Comparison of ENCODE assay signal across 19 cellular contexts in genomic region chr15:48451241-48451640, GRCh38.
DNase-seq lines count a peak whose midpoint lies in the region; ATAC-seq and TF ChIP-seq lines count a peak whose summit lies in the region.
"Had no signal": no experiment of that assay in that cellular context is flagged by ENCODE, and none has a peak within 500 bp of the region (broad histone marks: within the 10 kb centered on the region; RNA-seq: fewer than 3 reads in every experiment).

No MANE protein-coding gene starts in this region.

- no peak for TF ChIP-seq RAD21 in HCT116 (IDR thresholded peaks at IDR 0.05; ENCODE audit: low read depth)

- BruUV-seq in HCT116 (replicated peaks; lab: Mats Ljungman, UMichigan), result no TSS peak

- H3K9ac ChIP-seq in HCT116 (ENCODE audit: low read length) (no peak overlapping the region), subcutaneous abdominal adipose tissue (ENCODE audit: low read length in 5 of 5) (no peak overlapping the region)

- no peaks in the 10 kb centered on the region for H4K20me1 ChIP-seq in HCT116 (ENCODE audit: insufficient read depth)

- ATAC-seq in HCT116 (no peak), GM21529 (IDR thresholded peaks at IDR 0.05; ENCODE audit: unreplicated experiment) (no peak)
- ATAC-seq: A549; CD8-positive, alpha-beta T cell; GM12878; HepG2; Panc1 had no signal

- POLR2A ChIA-PET in HCT116 (lab: Charles Lee), result no interaction called here

- no peak overlapping the region for H2AFZ ChIP-seq in HCT116 (ENCODE audit: low read depth, low read length, poor library complexity, severe bottlenecking)

- no peaks in the 10 kb centered on the region for H3K79me2 ChIP-seq in HCT116 (ENCODE audit: insufficient read depth, low read length)

- no peaks in the 10 kb centered on the region for H3K9me3 ChIP-seq in HCT116 (ENCODE audit: control insufficient read depth in 1 of 2, insufficient read depth in 1 of 2, low read depth in 1 of 2, low read length in 2 of 2)
- no peaks in the 10 kb centered on the region for H3K9me3 ChIP-seq in subcutaneous abdominal adipose tissue (ENCODE audit: control insufficient read depth in 5 of 5, low read length in 5 of 5)
- H3K9me3 ChIP-seq: A549, Caco-2 had no signal

- intact Hi-C loops in HCT116 (cut with micrococcal nuclease), result no loop called here

- no peak for TF ChIP-seq POLR2A in HCT116 (IDR thresholded peaks at IDR 0.05; ENCODE audit: borderline replicate concordance, extremely low read depth, insufficient read depth, insufficient read length)

- in situ Hi-C loops in brain microvascular endothelial cell (cut with HindIII; ENCODE audit: low pct_ligation_motif_present, low sequenced_read_pairs), result no loop called here

- H3K27ac ChIP-seq in HCT116 (ENCODE audit: low read depth, low read length) (no peak overlapping the region), brain microvascular endothelial cell (peak overlapping the region; percentile 12), subcutaneous abdominal adipose tissue (ENCODE audit: low read depth, low read length) (peak overlapping the region; percentile 32)
- H3K27ac ChIP-seq: A549, C4-2B had no signal

- H3K4me1 ChIP-seq in HCT116 (ENCODE audit: control insufficient read depth in 1 of 2, insufficient read depth in 2 of 2, low read length in 2 of 2), result peaks cover 17 to 38% of the 10 kb centered on the region in 2 experiments
- peaks cover 0 to 26% (median 6%) of the 10 kb centered on the region in 5 donors for H3K4me1 ChIP-seq in subcutaneous abdominal adipose tissue (ENCODE audit: control insufficient read depth in 5 of 5, insufficient read depth in 5 of 5, low read length in 5 of 5)
- H3K4me1 ChIP-seq: Caco-2 had no signal

- H3K27me3 ChIP-seq in HCT116 (ENCODE audit: insufficient read depth, low read length) (no peaks in the 10 kb centered on the region), brain microvascular endothelial cell (replicated peaks) (no peaks in the 10 kb centered on the region), subcutaneous abdominal adipose tissue (ENCODE audit: control insufficient read depth in 5 of 5, insufficient read depth in 4 of 5, low read length in 5 of 5) (no peaks in the 10 kb centered on the region)

- H3K4me3 ChIP-seq in HCT116 (replicated peaks in 1 of 2; ENCODE audit: low read depth in 1 of 2, low read length in 2 of 2), result no peak overlapping the region
- H3K4me3 ChIP-seq in brain microvascular endothelial cell (ENCODE audit: low read depth, low read length), result no peak overlapping the region
- H3K4me3 ChIP-seq in subcutaneous abdominal adipose tissue (ENCODE audit: low read depth in 1 of 5, low read length in 5 of 5), result no peak overlapping the region
- H3K4me3 ChIP-seq: A549, GM12878 had no signal

- no peaks in the 10 kb centered on the region for H3K36me3 ChIP-seq in HCT116 (ENCODE audit: control insufficient read depth in 1 of 2, insufficient read depth in 2 of 2, low read length in 2 of 2)
- peaks cover 81% of the 10 kb centered on the region for H3K36me3 ChIP-seq in brain microvascular endothelial cell (replicated peaks)
- H3K36me3 ChIP-seq in subcutaneous abdominal adipose tissue (ENCODE audit: control insufficient read depth in 5 of 5, insufficient read depth in 5 of 5, low read length in 5 of 5), result peaks cover 52 to 87% (median 74%) of the 10 kb centered on the region in 5 donors

- RAD21 ChIA-PET in HCT116 (lab: Charles Lee; ENCODE audit: low non-redundant PET in 1 of 2, low total read pairs in 2 of 2, uncharacterized antibody in 2 of 2, unreplicated experiment in 2 of 2), result no interaction called here

- H3K9me2 ChIP-seq in HCT116 (ENCODE audit: insufficient read depth), result no peaks in the 10 kb centered on the region

- no peak for TF ChIP-seq CTCF in HCT116 (IDR thresholded peaks at IDR 0.05 in 2 of 3, conservative IDR thresholded peaks at IDR 0.05 in 1 of 3; ENCODE audit: borderline replicate concordance in 1 of 3, insufficient read depth in 1 of 3, low read depth in 2 of 3, low read length in 2 of 3)
- TF ChIP-seq CTCF in brain microvascular endothelial cell (IDR thresholded peaks at IDR 0.05; ENCODE audit: low read depth, low read length, missing control alignments), result no peak

- DNase-seq in HCT116 (ENCODE audit: low read depth, low spot score) (no peak), brain microvascular endothelial cell (no peak), lung microvascular endothelial cell (ENCODE audit: low read depth in 2 of 2) (peak; percentile 68 to 84), mucosa of gallbladder (ENCODE audit: low spot score) (no peak), NCI-H1930 (lab: John Stamatoyannopoulos, UW) (no peak)
- DNase-seq: AML-193; Caco-2; CD8-positive, alpha-beta T cell; NCI-H2029 treated with DMSO at 0.1 percent for 48 hours; NCI-H446 treated with DMSO at 0.1 percent for 48 hours; NCI-H526; SHP77 treated with DMSO at 0.1 percent for 48 hours had no signal

- CTCF ChIA-PET in HCT116 (lab: Charles Lee), result no interaction called here

- H3K4me2 ChIP-seq in HCT116 (ENCODE audit: low read length), result peak overlapping the region; percentile 41
- H3K4me2 ChIP-seq: A549 had no signal

TF ChIP-seq in HCT116, 20 proteins besides CTCF, POLR2A, EP300 and RAD21:
- TF ChIP-seq REST (IDR thresholded peaks at IDR 0.05; ENCODE audit: low read depth) (no peak), ZNF274 (IDR thresholded peaks at IDR 0.05; ENCODE audit: low read depth, low read length) (no peak), ATF3 (IDR thresholded peaks at IDR 0.05) (no peak), JUND (IDR thresholded peaks at IDR 0.05) (no peak), POLR2AphosphoS5 (IDR thresholded peaks at IDR 0.05; ENCODE audit: low read depth, low read length) (no peak), EGR1 (IDR thresholded peaks at IDR 0.05; ENCODE audit: low read depth) (no peak), SIN3A (IDR thresholded peaks at IDR 0.05; ENCODE audit: low read depth) (no peak), ZBTB33 (IDR thresholded peaks at IDR 0.05; ENCODE audit: extremely low read depth, insufficient replicate concordance, low read length) (no peak), FOSL1 (IDR thresholded peaks at IDR 0.05; ENCODE audit: low read depth) (no peak), SP1 (IDR thresholded peaks at IDR 0.05; ENCODE audit: low read depth) (no peak), MAX (IDR thresholded peaks at IDR 0.05) (no peak)

Comparison
In these comparisons a context has a peak if more than half of its experiments do, and no peak if none do; other contexts are left out.
1. DNase-seq: peak in lung microvascular endothelial cell (2 of 2); none in HCT116 (single experiment), brain microvascular endothelial cell (single experiment), mucosa of gallbladder (single experiment) and NCI-H1930 (0 of 2).